Comparison of ENCODE assay signal across 24 cellular contexts in the genomic region with DNA sequence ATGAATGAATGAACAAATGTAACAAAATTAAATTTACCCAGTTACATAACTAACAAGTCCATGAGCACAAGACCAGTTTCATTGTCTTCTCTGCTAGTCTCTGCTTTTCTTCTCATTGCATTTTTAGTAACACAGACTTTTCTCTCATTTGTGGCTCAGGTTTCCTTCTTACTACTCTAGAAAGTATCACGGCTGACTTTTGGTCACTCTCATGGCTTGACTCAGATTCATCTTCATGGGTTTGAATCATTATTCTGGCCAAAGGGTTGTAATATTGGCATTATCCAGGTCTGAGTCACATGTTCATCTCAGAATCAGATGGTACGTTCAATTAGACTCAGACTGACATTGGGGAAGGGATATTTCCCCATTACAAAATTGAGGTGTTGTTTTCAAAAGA.
"Had no signal": no experiment of that assay in that cellular context is flagged by ENCODE, and none has a peak within 500 bp of the region (broad histone marks: within the 10 kb centered on the region; RNA-seq: fewer than 3 reads in every experiment).

No MANE protein-coding gene starts in this region.

- H3K27ac ChIP-seq: foreskin keratinocyte, hepatocyte, left lung, neural progenitor cell, testis, uterus had no signal

- H3K4me1 ChIP-seq: foreskin keratinocyte, left lung, neural progenitor cell, testis, uterus had no signal

- ATAC-seq: foreskin keratinocyte; left lung; sciatic nerve; stimulated activated memory B cell treated with anti-CD40 and anti-IgM and Interleukin-4, amounts not matched to agents 10 μg/mL and 1 μg/mL and 100 μg/mL, for 72 hours had no signal

- H3K4me3 ChIP-seq: hepatocyte, left lung, lung, neural progenitor cell, testis, uterus had no signal

- H3K27me3 Mint-ChIP-seq: activated B cell treated with CpG ODN at 0.5 μM for 24 hours; activated CD4-positive, alpha-beta memory T cell treated with anti-CD3 and anti-CD28 coated beads for 36 hours; activated naive CD4-positive, alpha-beta T cell treated with anti-CD3 and anti-CD28 coated beads, Interleukin-2, amount 10 ng/mL, durations not matched to agents 7 days and 5 days; naive B cell had no signal

- DNase-seq: activated B cell treated with CpG ODN at 0.5 μM for 24 hours; activated CD4-positive, alpha-beta memory T cell treated with anti-CD3 and anti-CD28 coated beads for 36 hours; activated CD4-positive, alpha-beta T cell treated with anti-CD3 and anti-CD28 coated beads for 4 hours; activated effector memory CD4-positive, alpha-beta T cell treated with Interleukin-2 at 50 U/mL for 16 hours; activated naive CD4-positive, alpha-beta T cell treated with anti-CD3 and anti-CD28 coated beads, Interleukin-2, amount 10 ng/mL, durations not matched to agents 7 days and 5 days; activated T-cell treated with anti-CD3 and anti-CD28 coated beads, Interleukin-2, amount 50 U/mL, for 1 hour; central memory CD4-positive, alpha-beta T cell; effector memory CD4-positive, alpha-beta T cell; foreskin keratinocyte; glutamatergic neuron; immature natural killer cell; left lung; naive B cell; small intestine; stimulated activated CD4-positive, alpha-beta T cell treated with anti-CD3 and anti-CD28 coated beads, Interleukin-2, amount 100 ng/mL, for 24 hours; T-helper 9 cell; testis; trophoblast cell; uterus had no signal

- H3K9me3 ChIP-seq: left lung, testis, uterus had no signal

- H3K36me3 Mint-ChIP-seq: neural progenitor cell; stimulated activated memory B cell treated with anti-CD40 and anti-IgM and Interleukin-4, amounts not matched to agents 10 μg/mL and 1 μg/mL and 100 μg/mL, for 72 hours had no signal

- H3K27me3 ChIP-seq: foreskin keratinocyte, hepatocyte, left lung, neural progenitor cell, testis, uterus had no signal

- H3K27ac Mint-ChIP-seq: activated B cell treated with CpG ODN at 0.5 μM for 24 hours; activated CD4-positive, alpha-beta memory T cell treated with anti-CD3 and anti-CD28 coated beads for 36 hours; activated naive CD4-positive, alpha-beta T cell treated with anti-CD3 and anti-CD28 coated beads, Interleukin-2, amount 10 ng/mL, durations not matched to agents 7 days and 5 days; naive B cell; neural progenitor cell; stimulated activated memory B cell treated with anti-CD40 and anti-IgM and Interleukin-4, amounts not matched to agents 10 μg/mL and 1 μg/mL and 100 μg/mL, for 72 hours had no signal

- H3K9me3 Mint-ChIP-seq: neural progenitor cell had no signal

- H3K4me1 Mint-ChIP-seq: activated B cell treated with CpG ODN at 0.5 μM for 24 hours; activated naive CD4-positive, alpha-beta T cell treated with anti-CD3 and anti-CD28 coated beads, Interleukin-2, amount 10 ng/mL, durations not matched to agents 7 days and 5 days; immature natural killer cell; stimulated activated memory B cell treated with anti-CD40 and anti-IgM and Interleukin-4, amounts not matched to agents 10 μg/mL and 1 μg/mL and 100 μg/mL, for 72 hours had no signal

- H3K36me3 ChIP-seq: left lung, neural progenitor cell, uterus had no signal

- H3K4me3 Mint-ChIP-seq: activated B cell treated with CpG ODN at 0.5 μM for 24 hours; activated CD4-positive, alpha-beta memory T cell treated with anti-CD3 and anti-CD28 coated beads for 36 hours; activated naive CD4-positive, alpha-beta T cell treated with anti-CD3 and anti-CD28 coated beads, Interleukin-2, amount 10 ng/mL, durations not matched to agents 7 days and 5 days; naive B cell; neural progenitor cell; stimulated activated memory B cell treated with anti-CD40 and anti-IgM and Interleukin-4, amounts not matched to agents 10 μg/mL and 1 μg/mL and 100 μg/mL, for 72 hours had no signal
